ENCODE assay signal across 8 cellular contexts in the genomic region with DNA sequence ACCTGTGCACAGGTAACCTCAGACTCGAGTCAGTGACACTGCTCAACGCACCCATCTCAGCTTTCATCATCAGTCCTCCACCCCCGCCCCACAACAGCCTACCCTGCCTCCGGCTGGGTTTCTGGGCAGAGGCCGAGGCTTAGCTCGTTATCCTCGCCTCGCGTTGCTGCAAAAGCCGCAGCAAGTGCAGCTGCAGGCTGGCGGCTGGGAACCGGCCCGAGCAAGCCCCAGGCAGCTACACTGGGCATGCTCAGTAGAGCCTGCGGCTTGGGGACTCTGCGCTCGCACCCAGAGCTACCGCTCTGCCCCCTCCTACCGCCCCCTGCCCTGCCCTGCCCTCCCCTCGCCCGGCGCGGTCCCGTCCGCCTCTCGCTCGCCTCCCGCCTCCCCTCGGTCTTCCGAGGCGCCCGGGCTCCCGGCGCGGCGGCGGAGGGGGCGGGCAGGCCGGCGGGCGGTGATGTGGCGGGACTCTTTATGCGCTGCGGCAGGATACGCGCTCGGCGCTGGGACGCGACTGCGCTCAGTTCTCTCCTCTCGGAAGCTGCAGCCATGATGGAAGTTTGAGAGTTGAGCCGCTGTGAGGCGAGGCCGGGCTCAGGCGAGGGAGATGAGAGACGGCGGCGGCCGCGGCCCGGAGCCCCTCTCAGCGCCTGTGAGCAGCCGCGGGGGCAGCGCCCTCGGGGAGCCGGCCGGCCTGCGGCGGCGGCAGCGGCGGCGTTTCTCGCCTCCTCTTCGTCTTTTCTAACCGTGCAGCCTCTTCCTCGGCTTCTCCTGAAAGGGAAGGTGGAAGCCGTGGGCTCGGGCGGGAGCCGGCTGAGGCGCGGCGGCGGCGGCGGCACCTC. TPM values are rescaled to one million over a fixed set of nuclear protein-coding genes. Genes with fewer than 3 reads are reported as not detected.
DNase-seq lines count a peak whose midpoint lies in the region; ATAC-seq and TF ChIP-seq lines count a peak whose summit lies in the region.

A gene with protein sequence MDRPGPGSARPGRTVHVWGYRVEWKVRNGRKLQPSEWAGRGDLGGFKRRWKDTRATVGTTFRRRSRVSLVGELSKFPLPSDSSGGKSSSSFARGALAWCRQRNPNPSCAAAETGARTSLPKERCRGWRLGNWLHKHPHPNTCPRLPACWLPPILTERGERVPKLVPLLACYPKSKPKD (minus strand): TSS at position 432 of the 842 bp plus-strand sequence. CDS start 1,046 bp downstream, outside the sequence.
Gene PTEN, plus strand, starts transcription at position 524 of the 842 bp plus-strand sequence. CDS start 845 bp downstream, outside the sequence.

- peak within 1 kb of the TSS; percentile 98 for H3K9ac ChIP-seq in neural cell (ENCODE audit: low read length)

- H3K4me2 ChIP-seq in neural cell (ENCODE audit: low read length): peak within 1 kb of the TSS; percentile 81

- H4K20me1 ChIP-seq in neural cell (ENCODE audit: insufficient read depth): peaks cover 31% of the 10 kb centered on the region

- peaks cover 41% of the 10 kb centered on the region for H3K79me2 ChIP-seq in neural cell (replicated peaks; ENCODE audit: insufficient read depth, low read length)

- TF ChIP-seq POLR2A in Raji (IDR thresholded peaks at IDR 0.05; ENCODE audit: insufficient read depth, low read depth, low read length): peak; percentile 82

- peak; percentile 35 for ATAC-seq in GM21723 (IDR thresholded peaks at IDR 0.05; ENCODE audit: unreplicated experiment)
- ATAC-seq in stimulated activated naive CD8-positive, alpha-beta T cell treated with anti-CD3 and anti-CD28 coated beads, Interleukin-15, Interleukin-2, amounts not matched to agents 100 U/mL and 50 U/mL, for 24 hours: peak; percentile 67

- TF ChIP-seq EP300 in neural cell (conservative IDR thresholded peaks at IDR 0.05; ENCODE audit: poor library complexity, severe bottlenecking): peak; percentile 68

- no peaks in the 10 kb centered on the region for H3K9me3 ChIP-seq in neural cell (ENCODE audit: low read length)

- H3K36me3 ChIP-seq in neural cell (ENCODE audit: insufficient read depth, low read length): no peaks in the 10 kb centered on the region

- H3K27ac ChIP-seq in neural cell (ENCODE audit: low read length): peak within 1 kb of the TSS; percentile 99

- H3K4me3 ChIP-seq in LNCaP clone FGC (ENCODE audit: low read depth, low read length) (peak within 1 kb of the TSS; percentile 86), neural cell (ENCODE audit: low read length) (peak within 1 kb of the TSS; percentile 80)

- H3K27me3 ChIP-seq in neural cell (ENCODE audit: insufficient read depth, low read depth, low read length): no peaks in the 10 kb centered on the region

- DNase-seq in DMS53 (lab: John Stamatoyannopoulos, UW): peak; percentile 98
- no peak for DNase-seq in LNCaP clone FGC (ENCODE audit: low read depth)
- peak; percentile 73 for DNase-seq in activated gamma-delta T cell (lab: John Stamatoyannopoulos, UW)
- DNase-seq in fibroblast of the conjunctiva (ENCODE audit: low read depth): peak; percentile 86
- DNase-seq in stimulated activated naive CD8-positive, alpha-beta T cell treated with anti-CD3 and anti-CD28 coated beads, Interleukin-15, Interleukin-2, amounts not matched to agents 100 U/mL and 50 U/mL, for 24 hours: peak; percentile 86

- TF ChIP-seq RAD21 in neural cell (conservative IDR thresholded peaks at IDR 0.05): peak; percentile 31

- H3K9me2 ChIP-seq in neural cell (ENCODE audit: insufficient read depth, low read length): no peaks in the 10 kb centered on the region

- peaks cover 10% of the 10 kb centered on the region for H3F3A ChIP-seq in neural cell (ENCODE audit: insufficient read depth, low read length, poor library complexity, severe bottlenecking)

- TF ChIP-seq CTCF in LNCaP clone FGC (IDR thresholded peaks at IDR 0.05; ENCODE audit: control insufficient read depth, extremely low read depth, insufficient read depth): no peak
- peak; percentile 31 for TF ChIP-seq CTCF in neural cell (IDR thresholded peaks at IDR 0.05; ENCODE audit: poor library complexity, severe bottlenecking)

- peak within 1 kb of the TSS; percentile 97 for H2AFZ ChIP-seq in neural cell (ENCODE audit: low read depth, low read length)

TF ChIP-seq in neural cell, 6 proteins besides CTCF, POLR2A, EP300 and RAD21:
- peak; percentile 80 for TF ChIP-seq POLR2AphosphoS5 (IDR thresholded peaks at IDR 0.05)
- TF ChIP-seq SMC3 (conservative IDR thresholded peaks at IDR 0.05; ENCODE audit: poor library complexity): peak; percentile 47
- TF ChIP-seq, protein P1, sequence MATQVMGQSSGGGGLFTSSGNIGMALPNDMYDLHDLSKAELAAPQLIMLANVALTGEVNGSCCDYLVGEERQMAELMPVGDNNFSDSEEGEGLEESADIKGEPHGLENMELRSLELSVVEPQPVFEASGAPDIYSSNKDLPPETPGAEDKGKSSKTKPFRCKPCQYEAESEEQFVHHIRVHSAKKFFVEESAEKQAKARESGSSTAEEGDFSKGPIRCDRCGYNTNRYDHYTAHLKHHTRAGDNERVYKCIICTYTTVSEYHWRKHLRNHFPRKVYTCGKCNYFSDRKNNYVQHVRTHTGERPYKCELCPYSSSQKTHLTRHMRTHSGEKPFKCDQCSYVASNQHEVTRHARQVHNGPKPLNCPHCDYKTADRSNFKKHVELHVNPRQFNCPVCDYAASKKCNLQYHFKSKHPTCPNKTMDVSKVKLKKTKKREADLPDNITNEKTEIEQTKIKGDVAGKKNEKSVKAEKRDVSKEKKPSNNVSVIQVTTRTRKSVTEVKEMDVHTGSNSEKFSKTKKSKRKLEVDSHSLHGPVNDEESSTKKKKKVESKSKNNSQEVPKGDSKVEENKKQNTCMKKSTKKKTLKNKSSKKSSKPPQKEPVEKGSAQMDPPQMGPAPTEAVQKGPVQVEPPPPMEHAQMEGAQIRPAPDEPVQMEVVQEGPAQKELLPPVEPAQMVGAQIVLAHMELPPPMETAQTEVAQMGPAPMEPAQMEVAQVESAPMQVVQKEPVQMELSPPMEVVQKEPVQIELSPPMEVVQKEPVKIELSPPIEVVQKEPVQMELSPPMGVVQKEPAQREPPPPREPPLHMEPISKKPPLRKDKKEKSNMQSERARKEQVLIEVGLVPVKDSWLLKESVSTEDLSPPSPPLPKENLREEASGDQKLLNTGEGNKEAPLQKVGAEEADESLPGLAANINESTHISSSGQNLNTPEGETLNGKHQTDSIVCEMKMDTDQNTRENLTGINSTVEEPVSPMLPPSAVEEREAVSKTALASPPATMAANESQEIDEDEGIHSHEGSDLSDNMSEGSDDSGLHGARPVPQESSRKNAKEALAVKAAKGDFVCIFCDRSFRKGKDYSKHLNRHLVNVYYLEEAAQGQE (IDR thresholded peaks at IDR 0.05; ENCODE audit: borderline replicate concordance): peak; percentile 74
- TF ChIP-seq MXI1 (conservative IDR thresholded peaks at IDR 0.05; ENCODE audit: poor library complexity, severe bottlenecking): peak; percentile 65
- TF ChIP-seq TAF1 (IDR thresholded peaks at IDR 0.05; ENCODE audit: low read depth): peak; percentile 100
- TF ChIP-seq EZH2 (IDR thresholded peaks at IDR 0.05; ENCODE audit: borderline replicate concordance, insufficient read depth, low read length, poor library complexity, severe bottlenecking): no peak

RNA-seq across cellular contexts. Expression of the first gene that starts in this region (rescaled TPM):
- polyA plus RNA-seq in neural cell: 0.30 and 0.77 TPM in 2 replicates
- 2.8 and 2.9 TPM in 2 replicates for polyA minus RNA-seq in neural cell

RNA-seq across cellular contexts. Expression of gene PTEN, which starts in this region (rescaled TPM):
- 47.3 and 50.4 TPM in 2 replicates for polyA plus RNA-seq in neural cell
- polyA minus RNA-seq in neural cell: 218 and 240 TPM in 2 replicates
